9 cellular contexts compared by ENCODE assay signal in the genomic region with DNA sequence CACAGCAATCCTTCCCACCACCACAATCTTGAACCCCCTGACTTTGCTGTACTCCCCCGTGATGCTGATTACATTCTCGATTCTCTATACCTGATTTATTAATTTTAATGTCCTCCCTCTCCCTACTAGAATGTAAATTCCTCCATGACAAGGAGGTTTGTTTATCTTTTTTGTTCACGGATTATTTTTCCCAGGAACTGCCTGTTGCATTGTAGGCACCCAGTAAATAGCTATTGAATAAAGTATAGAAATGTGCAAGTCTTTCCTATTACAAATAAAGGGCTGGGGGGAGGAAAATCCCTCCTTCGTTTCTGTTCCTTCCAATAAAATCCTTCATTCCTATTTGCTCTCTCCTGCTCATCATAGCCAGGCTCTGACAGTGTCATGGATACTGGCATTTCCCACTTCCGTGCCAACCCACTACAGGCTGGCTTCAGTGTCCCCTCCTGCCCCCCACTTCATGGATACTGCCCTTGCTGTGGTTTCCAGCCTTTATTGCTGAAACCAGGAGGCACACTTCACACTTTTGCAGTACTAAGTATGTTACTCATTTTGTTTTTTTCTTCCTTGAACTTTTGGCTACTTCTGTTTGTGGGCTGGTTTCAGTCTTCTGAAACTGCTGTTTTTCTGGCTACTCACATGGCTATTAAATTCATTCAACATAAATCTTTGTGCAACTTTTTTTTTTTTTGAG. TPM values are rescaled to one million over a fixed set of nuclear protein-coding genes. Genes with fewer than 3 reads are reported as not detected.
DNase-seq lines count a peak whose midpoint lies in the region; ATAC-seq and TF ChIP-seq lines count a peak whose summit lies in the region.
"Had no signal": no experiment of that assay in that cellular context is flagged by ENCODE, and none has a peak within 500 bp of the region (broad histone marks: within the 10 kb centered on the region; RNA-seq: fewer than 3 reads in every experiment).

No MANE protein-coding gene starts in this region.

- H3K27ac ChIP-seq in neutrophil: peak overlapping the region; percentile 29
- H3K27ac ChIP-seq: SJSA1 had no signal

- H3K9me3 Mint-ChIP-seq in endothelial cell (ENCODE audit: unreplicated experiment): no peaks in the 10 kb centered on the region

- H3K27ac Mint-ChIP-seq in endothelial cell (ENCODE audit: unreplicated experiment): peak overlapping the region; percentile 64

- H3K4me1 Mint-ChIP-seq in endothelial cell (ENCODE audit: unreplicated experiment): peaks cover 33% of the 10 kb centered on the region

- H3K36me3 Mint-ChIP-seq in endothelial cell (ENCODE audit: low read depth, unreplicated experiment): peaks cover 2% of the 10 kb centered on the region

- no peaks in the 10 kb centered on the region for H3K9me3 ChIP-seq in neutrophil
- H3K9me3 ChIP-seq: SJSA1 had no signal

- H3K4me3 ChIP-seq in neutrophil (ENCODE audit: low read depth in 1 of 2, low read length in 1 of 2): no peak overlapping the region
- H3K4me3 ChIP-seq: SJSA1 had no signal

- DNase-seq in AG08396 (ENCODE audit: low spot score): peak; percentile 22
- DNase-seq in LHCN-M2 (ENCODE audit: low read depth): peak; percentile 63
- DNase-seq in endothelial cell (ENCODE audit: low spot score): no peak
- no peak for DNase-seq in NCI-H774 (lab: John Stamatoyannopoulos, UW)
- DNase-seq in SW480 (ENCODE audit: low spot score): no peak

- H3K4me3 Mint-ChIP-seq in endothelial cell (ENCODE audit: unreplicated experiment): no peak overlapping the region

- no peak for TF ChIP-seq CTCF in endothelial cell (IDR thresholded peaks at IDR 0.05; ENCODE audit: unreplicated experiment)
- no peak for TF ChIP-seq CTCF in neutrophil (IDR thresholded peaks at IDR 0.05)

- H3K27me3 Mint-ChIP-seq in endothelial cell (ENCODE audit: unreplicated experiment): peaks cover 3% of the 10 kb centered on the region

- H3K27me3 ChIP-seq in neutrophil: no peaks in the 10 kb centered on the region
- H3K27me3 ChIP-seq: SJSA1 had no signal

- peaks cover 21 to 42% of the 10 kb centered on the region in 2 experiments for H3K4me1 ChIP-seq in neutrophil (ENCODE audit: control insufficient read depth in 1 of 2, insufficient read depth in 1 of 2, low read depth in 1 of 2, low read length in 1 of 2)

- no peaks in the 10 kb centered on the region for H3K36me3 ChIP-seq in neutrophil

- no peak for ATAC-seq in activated CD4-positive, CD25-positive, alpha-beta regulatory T cell treated with anti-CD3 and anti-CD28 coated beads, Interleukin-2, amount 50 U/mL, for 24 hours
- no peak for ATAC-seq in HG03439 (IDR thresholded peaks at IDR 0.05; ENCODE audit: unreplicated experiment)

RNA-seq across cellular contexts. Expression of a gene that starts 7.5 kb away (rescaled TPM):
- 23.5 and 33.2 TPM in 2 replicates for total RNA-seq in LHCN-M2 (2014; rRNA removed)
- polyA plus RNA-seq in LHCN-M2 (2012): 14.1 TPM
- total RNA-seq in endothelial cell (ENCODE audit: unreplicated experiment): 111 TPM

Comparison
In these comparisons a context has a peak if more than half of its experiments do, and no peak if none do; other contexts are left out.
1. DNase-seq: peak in AG08396 (single experiment) and LHCN-M2 (single experiment); none in endothelial cell (single experiment), NCI-H774 (single experiment) and SW480 (single experiment).